Comparison of ENCODE assay signal across 8 cellular contexts in the genomic region with DNA sequence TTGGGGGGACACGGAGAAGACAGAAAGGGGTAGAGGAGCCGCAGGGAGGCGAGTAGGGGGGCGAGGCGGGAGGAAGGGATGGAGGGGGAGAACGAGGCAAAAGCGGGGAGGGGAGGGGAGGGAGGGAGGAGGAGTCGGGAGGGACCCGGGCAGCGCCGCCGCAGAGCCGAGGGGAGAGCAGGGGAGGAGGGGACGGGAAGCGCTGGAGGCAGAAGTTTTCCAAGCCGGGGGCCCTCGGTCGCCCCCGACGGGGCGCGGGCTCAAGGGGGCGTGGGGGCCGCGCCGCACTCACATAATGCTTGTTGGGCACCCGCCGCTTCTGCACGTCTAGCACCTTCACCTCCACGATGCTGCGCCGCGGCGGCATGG. TPM values are rescaled to one million over a fixed set of nuclear protein-coding genes. Genes with fewer than 3 reads are reported as not detected.
A peak's percentile ranks its signal among the peaks of the same experiment; 100 is the strongest.
DNase-seq lines count a peak whose midpoint lies in the region; ATAC-seq and TF ChIP-seq lines count a peak whose summit lies in the region.

No MANE protein-coding gene starts in this region.

- H3K36me3 ChIP-seq in DOHH2 (ENCODE audit: control insufficient read depth, low read length) (no peaks in the 10 kb centered on the region), KMS-11 (ENCODE audit: insufficient read depth) (no peaks in the 10 kb centered on the region), body of pancreas (replicated peaks in 1 of 2; ENCODE audit: insufficient read depth in 1 of 2, low read depth in 2 of 2) (no peaks in the 10 kb centered on the region)

- TF ChIP-seq CTCF in DOHH2 (IDR thresholded peaks at IDR 0.05; ENCODE audit: low read depth, low read length, poor library complexity, severe bottlenecking) (no peak), KMS-11 (conservative IDR thresholded peaks at IDR 0.05; ENCODE audit: low read depth, low read length) (no peak), body of pancreas (IDR thresholded peaks at IDR 0.05) (no peak)

- H4K20me1 ChIP-seq in DOHH2 (ENCODE audit: control insufficient read depth, insufficient read depth, low read depth, low read length) (no peaks in the 10 kb centered on the region), KMS-11 (ENCODE audit: insufficient read depth) (no peaks in the 10 kb centered on the region)

- H2AFZ ChIP-seq in KMS-11 (ENCODE audit: low read depth), result peak overlapping the region; percentile 54; the same call in 1 of the 2 replicates

- H3K9me3 ChIP-seq in DOHH2 (ENCODE audit: control insufficient read depth, insufficient read depth, low read length), result no peaks in the 10 kb centered on the region
- H3K9me3 ChIP-seq in body of pancreas, result no peaks in the 10 kb centered on the region

- no peaks in the 10 kb centered on the region for H3K36me3 Mint-ChIP-seq in stimulated activated naive B cell treated with anti-CD40 and anti-IgM and Interleukin-4, amounts not matched to agents 10 μg/mL and 1 μg/mL and 100 μg/mL, for 72 hours

- peak overlapping the region; percentile 79 to 81 for H3K4me3 Mint-ChIP-seq in stimulated activated naive B cell treated with anti-CD40 and anti-IgM and Interleukin-4, amounts not matched to agents 10 μg/mL and 1 μg/mL and 100 μg/mL, for 72 hours

- no peak overlapping the region for H3K27ac ChIP-seq in DOHH2 (ENCODE audit: low read depth, low read length)
- no peak overlapping the region for H3K27ac ChIP-seq in KMS-11
- H3K27ac ChIP-seq in body of pancreas, result peak overlapping the region; percentile 63 to 84 (median 70)

- peak overlapping the region; percentile 61 for H3K4me2 ChIP-seq in DOHH2 (ENCODE audit: low read length)
- H3K4me2 ChIP-seq in KMS-11, result peak overlapping the region; percentile 36; the same call in 1 of the 2 replicates

- peaks cover 53 to 59% of the 10 kb centered on the region in 2 donors for H3K27me3 Mint-ChIP-seq in stimulated activated naive B cell treated with anti-CD40 and anti-IgM and Interleukin-4, amounts not matched to agents 10 μg/mL and 1 μg/mL and 100 μg/mL, for 72 hours

- H3F3A ChIP-seq in DOHH2 (ENCODE audit: control insufficient read depth, insufficient read depth), result no peaks in the 10 kb centered on the region; the same call in 1 of the 2 replicates

- no peak overlapping the region for H3K9ac ChIP-seq in KMS-11

- H3K4me3 ChIP-seq in DOHH2 (ENCODE audit: low read length) (peak overlapping the region; percentile 57), KMS-11 (IDR thresholded peaks at IDR 0.05; ENCODE audit: insufficient read depth, low read depth, low read length) (no peak overlapping the region), body of pancreas (peak overlapping the region; percentile 57 to 79)

- H3K27me3 ChIP-seq in DOHH2 (ENCODE audit: control insufficient read depth, low read length), result peaks cover 37% of the 10 kb centered on the region
- H3K27me3 ChIP-seq in KMS-11 (ENCODE audit: insufficient read depth, low read depth), result no peaks in the 10 kb centered on the region
- H3K27me3 ChIP-seq in body of pancreas, result no peaks in the 10 kb centered on the region

- peak in 2 of 4 donors; percentile 52 to 61 for DNase-seq in body of pancreas
- DNase-seq in islet precursor cell, result peak; percentile 72
- no peak for DNase-seq in stimulated activated naive B cell treated with anti-CD40 and anti-IgM and Interleukin-4, amounts not matched to agents 10 μg/mL and 1 μg/mL and 100 μg/mL, for 72 hours

- peaks cover 12 to 15% of the 10 kb centered on the region in 2 donors for H3K4me1 Mint-ChIP-seq in stimulated activated naive B cell treated with anti-CD40 and anti-IgM and Interleukin-4, amounts not matched to agents 10 μg/mL and 1 μg/mL and 100 μg/mL, for 72 hours

- H3K79me2 ChIP-seq in DOHH2 (ENCODE audit: control insufficient read depth, low read length), result no peaks in the 10 kb centered on the region
- H3K79me2 ChIP-seq in KMS-11 (ENCODE audit: insufficient read depth, low read depth), result no peaks in the 10 kb centered on the region

- no peaks in the 10 kb centered on the region for H3K9me3 Mint-ChIP-seq in stimulated activated naive B cell treated with anti-CD40 and anti-IgM and Interleukin-4, amounts not matched to agents 10 μg/mL and 1 μg/mL and 100 μg/mL, for 72 hours

- peak overlapping the region; percentile 20 for H3K27ac Mint-ChIP-seq in stimulated activated naive B cell treated with anti-CD40 and anti-IgM and Interleukin-4, amounts not matched to agents 10 μg/mL and 1 μg/mL and 100 μg/mL, for 72 hours

- 1 to 2% methylated on average over 17 to 19 of the region's 34 CpGs for WGBS in body of pancreas, 2 donors

- ATAC-seq in body of pancreas (peak; percentile 64), HG02870 (IDR thresholded peaks at IDR 0.05; ENCODE audit: unreplicated experiment) (no peak), HG03159 (IDR thresholded peaks at IDR 0.05; ENCODE audit: unreplicated experiment) (no peak), HG03442 (IDR thresholded peaks at IDR 0.05; ENCODE audit: unreplicated experiment) (no peak)
- peak; percentile 21 to 28 for ATAC-seq in stimulated activated naive B cell treated with anti-CD40 and anti-IgM and Interleukin-4, amounts not matched to agents 10 μg/mL and 1 μg/mL and 100 μg/mL, for 72 hours (replicated peaks)

- H3K4me1 ChIP-seq in DOHH2 (ENCODE audit: control insufficient read depth, low read length) (peaks cover 3% of the 10 kb centered on the region; the same call in 1 of the 2 replicates), KMS-11 (ENCODE audit: low read depth, poor library complexity, severe bottlenecking) (no peaks in the 10 kb centered on the region), body of pancreas (peaks cover 30% of the 10 kb centered on the region)

- no peaks in the 10 kb centered on the region for H3K9me2 ChIP-seq in DOHH2 (replicated peaks; ENCODE audit: control insufficient read depth, low read length)

- peak in 1 of 3 donors; percentile 26 for TF ChIP-seq POLR2A in body of pancreas (IDR thresholded peaks at IDR 0.05)

- intact Hi-C loops in body of pancreas (cut with DNase I), result no loop called here

RNA-seq across cellular contexts. Expression of a gene that starts 0.4 kb away (rescaled TPM):
- 10 to 100 TPM in 1 of 2 donors, 1 to 10 TPM in 1; 9.9 to 16.9 TPM for total RNA-seq in body of pancreas

Comparison
In these comparisons a context has a peak if more than half of its experiments do, and no peak if none do; other contexts are left out.
1. H3K27ac ChIP-seq: peak in body of pancreas (4 of 4); none in DOHH2 (single experiment) and KMS-11 (single experiment).
2. ATAC-seq: peak in body of pancreas (single experiment) and stimulated activated naive B cell treated with anti-CD40 and anti-IgM and Interleukin-4, amounts not matched to agents 10 μg/mL and 1 μg/mL and 100 μg/mL, for 72 hours (2 of 2); none in HG02870 (single experiment), HG03159 (single experiment) and HG03442 (single experiment).